8 cellular contexts compared by ENCODE assay signal in the genomic region with DNA sequence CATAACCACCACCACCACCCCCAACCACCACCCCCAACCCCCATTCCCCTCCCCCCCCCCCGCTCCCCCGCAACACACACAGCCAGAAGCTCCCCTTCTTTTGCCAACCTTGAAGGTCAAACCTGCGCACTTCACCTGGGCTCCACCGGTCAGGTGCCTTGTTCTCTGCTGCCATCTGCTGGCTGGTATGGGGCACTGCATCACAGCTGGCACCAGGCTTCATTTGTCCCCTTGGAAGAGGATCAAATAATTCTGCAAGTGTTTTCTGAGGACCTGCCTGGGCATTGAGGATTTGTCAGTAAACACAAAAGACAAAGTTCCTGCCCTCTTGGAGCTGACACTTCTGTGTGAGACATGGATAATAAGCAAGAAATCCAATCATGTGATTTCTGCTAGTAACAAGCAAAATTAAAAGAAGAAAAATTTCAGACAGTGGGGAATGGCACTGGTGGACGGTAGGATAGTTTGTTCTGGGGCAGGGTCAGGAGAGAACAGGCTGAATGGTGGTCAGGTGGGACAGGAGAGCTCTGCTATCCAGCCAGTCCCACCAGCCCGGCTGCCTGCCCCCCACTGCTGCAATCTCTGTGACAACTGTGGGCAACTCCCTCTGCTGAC. TPM values are rescaled to one million over a fixed set of nuclear protein-coding genes. Genes with fewer than 3 reads are reported as not detected.
DNase-seq lines count a peak whose midpoint lies in the region; ATAC-seq and TF ChIP-seq lines count a peak whose summit lies in the region.

No MANE protein-coding gene starts in this region.

- H3K4me1 ChIP-seq in KMS-11 (ENCODE audit: low read depth, poor library complexity, severe bottlenecking) (no peaks in the 10 kb centered on the region), cardiac muscle cell (ENCODE audit: low read depth) (no peaks in the 10 kb centered on the region)

- H4K20me1 ChIP-seq in KMS-11 (ENCODE audit: insufficient read depth) = no peaks in the 10 kb centered on the region

- H3K27ac ChIP-seq in KMS-11 (no peak overlapping the region), cardiac muscle cell (no peak overlapping the region)

- in situ Hi-C loops in SK-MEL-5 (cut with HindIII; ENCODE audit: low pct_unique_long_range_greater_than_20kb, low sequenced_read_pairs) = no loop called here

- H3K4me3 Mint-ChIP-seq in Calu3 (ENCODE audit: low read depth, unreplicated experiment) = no peak overlapping the region
- H3K4me3 Mint-ChIP-seq in activated naive CD4-positive, alpha-beta T cell treated with anti-CD3 and anti-CD28 coated beads, Interleukin-2, amount 10 ng/mL, durations not matched to agents 7 days and 5 days = no peak overlapping the region

- H3K4me2 ChIP-seq in KMS-11 = no peak overlapping the region

- DNase-seq in Calu3 (peak; percentile 65), SK-MEL-5 (ENCODE audit: low read depth, low spot score) (peak; percentile 65), cardiac muscle cell (ENCODE audit: low read depth in 1 of 2, low spot score in 1 of 2) (peak; percentile 54 to 76), putamen (ENCODE audit: low spot score) (peak; percentile 41)
- DNase-seq in activated naive CD4-positive, alpha-beta T cell treated with anti-CD3 and anti-CD28 coated beads, Interleukin-2, amount 10 ng/mL, durations not matched to agents 7 days and 5 days = peak; percentile 75

- CTCF ChIA-PET in Calu3 (lab: Charles Lee) = interaction anchor here (0.7 to 1.7 kb wide), 4 partner anchors 8 to 59 kb away, joined by 3 to 8 read pairs (median 4); no protein-coding TSS in a partner anchor
- CTCF ChIA-PET in activated naive CD4-positive, alpha-beta T cell treated with anti-CD3 and anti-CD28 coated beads, Interleukin-2, amount 10 ng/mL, durations not matched to agents 7 days and 5 days (lab: Charles Lee) = interaction anchor here (0.6 to 5.5 kb wide), 12 partner anchors 18 to 72 kb away, joined by 3 to 109 read pairs (median 4); no protein-coding TSS in a partner anchor

- no peaks in the 10 kb centered on the region for H3K9me3 Mint-ChIP-seq in Calu3 (ENCODE audit: low read depth, unreplicated experiment)
- no peaks in the 10 kb centered on the region for H3K9me3 Mint-ChIP-seq in activated naive CD4-positive, alpha-beta T cell treated with anti-CD3 and anti-CD28 coated beads, Interleukin-2, amount 10 ng/mL, durations not matched to agents 7 days and 5 days

- H3K79me2 ChIP-seq in KMS-11 (ENCODE audit: insufficient read depth, low read depth) = no peaks in the 10 kb centered on the region

- BruUV-seq in Calu3 (replicated peaks; lab: Mats Ljungman, UMichigan) = no TSS peak

- peaks cover 57% of the 10 kb centered on the region for H3K27me3 Mint-ChIP-seq in Calu3 (ENCODE audit: unreplicated experiment)
- peaks cover 27% of the 10 kb centered on the region for H3K27me3 Mint-ChIP-seq in activated naive CD4-positive, alpha-beta T cell treated with anti-CD3 and anti-CD28 coated beads, Interleukin-2, amount 10 ng/mL, durations not matched to agents 7 days and 5 days

- no peak for ATAC-seq in GM19328 (IDR thresholded peaks at IDR 0.05; ENCODE audit: unreplicated experiment)
- no peak for ATAC-seq in HG03571 (IDR thresholded peaks at IDR 0.05; ENCODE audit: unreplicated experiment)

- TF ChIP-seq CTCF in Calu3 (IDR thresholded peaks at IDR 0.05; ENCODE audit: unreplicated experiment) = peak; percentile 75
- peak; percentile 93 for TF ChIP-seq CTCF in KMS-11 (conservative IDR thresholded peaks at IDR 0.05; ENCODE audit: low read depth, low read length)
- TF ChIP-seq CTCF in cardiac muscle cell (IDR thresholded peaks at IDR 0.05; ENCODE audit: low read depth, low read length) = peak; percentile 93

- H3K36me3 ChIP-seq in KMS-11 (ENCODE audit: insufficient read depth) (no peaks in the 10 kb centered on the region), cardiac muscle cell (no peaks in the 10 kb centered on the region)

- H3K27ac Mint-ChIP-seq in Calu3 (ENCODE audit: unreplicated experiment) = no peak overlapping the region
- H3K27ac Mint-ChIP-seq in activated naive CD4-positive, alpha-beta T cell treated with anti-CD3 and anti-CD28 coated beads, Interleukin-2, amount 10 ng/mL, durations not matched to agents 7 days and 5 days = no peak overlapping the region

- no peaks in the 10 kb centered on the region for H3K9me3 ChIP-seq in cardiac muscle cell (ENCODE audit: low read depth)

- no peaks in the 10 kb centered on the region for H3K36me3 Mint-ChIP-seq in Calu3 (ENCODE audit: insufficient read depth, unreplicated experiment)
- H3K36me3 Mint-ChIP-seq in activated naive CD4-positive, alpha-beta T cell treated with anti-CD3 and anti-CD28 coated beads, Interleukin-2, amount 10 ng/mL, durations not matched to agents 7 days and 5 days = no peaks in the 10 kb centered on the region

- no peaks in the 10 kb centered on the region for H3K4me1 Mint-ChIP-seq in Calu3 (ENCODE audit: low read depth, unreplicated experiment)
- no peaks in the 10 kb centered on the region for H3K4me1 Mint-ChIP-seq in activated naive CD4-positive, alpha-beta T cell treated with anti-CD3 and anti-CD28 coated beads, Interleukin-2, amount 10 ng/mL, durations not matched to agents 7 days and 5 days

- H2AFZ ChIP-seq in KMS-11 (ENCODE audit: low read depth) = no peak overlapping the region

- H3K27me3 ChIP-seq in KMS-11 (ENCODE audit: insufficient read depth, low read depth) (peaks cover 23% of the 10 kb centered on the region), cardiac muscle cell (peaks cover 37% of the 10 kb centered on the region)

- intact Hi-C loops in Calu3 (cut with micrococcal nuclease; ENCODE audit: unreplicated experiment) = loop anchor here (2.0 kb wide), 1 partner anchor 57 kb away; no protein-coding TSS in a partner anchor

- H3K9ac ChIP-seq in KMS-11 = no peak overlapping the region

- no peak overlapping the region for H3K4me3 ChIP-seq in KMS-11 (IDR thresholded peaks at IDR 0.05; ENCODE audit: insufficient read depth, low read depth, low read length)
- no peak overlapping the region for H3K4me3 ChIP-seq in cardiac muscle cell

RNA-seq across cellular contexts. Expression of a gene that starts 55.6 kb away (rescaled TPM):
- not detected in 2 replicates for total RNA-seq in Calu3 (2022)
- 2.7 and 5.6 TPM in 2 replicates for total RNA-seq in SK-MEL-5 (2014; rRNA removed; shearing (Covaris generic))
- polyA plus RNA-seq in SK-MEL-5 (2015; cell fraction: cytosol; rRNA removed) = 10.2 and 13.4 TPM in 2 replicates
- 4.1 and 6.0 TPM in 2 replicates for polyA plus RNA-seq in SK-MEL-5 (2015; cell fraction: nucleus; rRNA removed)
- total RNA-seq in cardiac muscle cell = 0.14 TPM in 1 of 2 replicates, not detected in the other
- polyA plus RNA-seq in cardiac muscle cell = not detected in 2 replicates
